16 cellular contexts compared by ENCODE assay signal in genomic region chr3:115098354-115099073, GRCh38. TPM values are rescaled to one million over a fixed set of nuclear protein-coding genes. Genes with fewer than 3 reads are reported as not detected.
DNase-seq lines count a peak whose midpoint lies in the region; ATAC-seq and TF ChIP-seq lines count a peak whose summit lies in the region.
"Had no signal": no experiment of that assay in that cellular context is flagged by ENCODE, and none has a peak within 500 bp of the region (broad histone marks: within the 10 kb centered on the region; RNA-seq: fewer than 3 reads in every experiment).

No MANE protein-coding gene starts in this region.

- ATAC-seq in HG02623 (IDR thresholded peaks at IDR 0.05; ENCODE audit: unreplicated experiment) (no peak), HG03378 (IDR thresholded peaks at IDR 0.05; ENCODE audit: unreplicated experiment) (no peak)
- ATAC-seq: natural killer cell had no signal

- peak overlapping the region in 4 of 5 experiments; percentile 91 to 97 (median 95) for H3K27ac Mint-ChIP-seq in brain
- no peak overlapping the region for H3K27ac Mint-ChIP-seq in mesothelial cell of epicardium
- H3K27ac Mint-ChIP-seq: activated naive CD8-positive, alpha-beta T cell treated with anti-CD3 and anti-CD28 coated beads, Interleukin-2, amount 10 ng/mL, durations not matched to agents 7 days and 5 days had no signal

- TF ChIP-seq CTCF in brain (conservative IDR thresholded peaks at IDR 0.05) (no peak), mesothelial cell of epicardium (IDR thresholded peaks at IDR 0.05; ENCODE audit: unreplicated experiment) (no peak)

- H3K4me3 Mint-ChIP-seq in brain, result peak overlapping the region; percentile 78 to 90 (median 84)
- H3K4me3 Mint-ChIP-seq in mesothelial cell of epicardium, result peak overlapping the region; percentile 17

- DNase-seq in NCI-H1092 treated with DMSO at 0.1 percent for 48 hours (lab: John Stamatoyannopoulos, UW) (peak; percentile 41), NCI-H1092 (lab: John Stamatoyannopoulos, UW) (no peak), mesothelial cell of epicardium (ENCODE audit: low spot score in 2 of 2, unreplicated experiment in 2 of 2) (no peak), superior temporal gyrus (ENCODE audit: extremely low spot score) (peak; percentile 57), DMS153 treated with DMSO at 0.1 percent for 48 hours (lab: John Stamatoyannopoulos, UW; ENCODE audit: unreplicated experiment) (no peak)
- DNase-seq: activated CD4-positive, alpha-beta T cell treated with anti-CD3 and anti-CD28 coated beads, Interleukin-2, amount 50 U/mL, for 4 hours; activated naive CD8-positive, alpha-beta T cell treated with anti-CD3 and anti-CD28 coated beads, Interleukin-2, amount 10 ng/mL, durations not matched to agents 7 days and 5 days; activated T-cell treated with anti-CD3 and anti-CD28 coated beads, Interleukin-2, amount 50 U/mL, for 24 hours; CD4-positive, alpha-beta T cell; HCEC 1CT; natural killer cell; NCI-H1105 treated with DMSO at 0.1 percent for 48 hours; NCI-H345 had no signal

- H3K27me3 Mint-ChIP-seq in brain, result no peaks in the 10 kb centered on the region
- no peaks in the 10 kb centered on the region for H3K27me3 Mint-ChIP-seq in mesothelial cell of epicardium (ENCODE audit: low read depth)
- H3K27me3 Mint-ChIP-seq: activated naive CD8-positive, alpha-beta T cell treated with anti-CD3 and anti-CD28 coated beads, Interleukin-2, amount 10 ng/mL, durations not matched to agents 7 days and 5 days; activated T-cell treated with anti-CD3 and anti-CD28 coated beads, Interleukin-2, amount 50 U/mL, for 24 hours; CD4-positive, alpha-beta T cell had no signal

- H3K4me1 Mint-ChIP-seq in brain (peaks cover 72% of the 10 kb centered on the region), mesothelial cell of epicardium (peaks cover 30% of the 10 kb centered on the region)

- H3K9me3 Mint-ChIP-seq in brain (peaks cover 0 to 5% (median 0%) of the 10 kb centered on the region in 5 experiments), mesothelial cell of epicardium (peaks cover 4% of the 10 kb centered on the region)
- H3K9me3 Mint-ChIP-seq: activated naive CD8-positive, alpha-beta T cell treated with anti-CD3 and anti-CD28 coated beads, Interleukin-2, amount 10 ng/mL, durations not matched to agents 7 days and 5 days; activated T-cell treated with anti-CD3 and anti-CD28 coated beads, Interleukin-2, amount 50 U/mL, for 24 hours; CD4-positive, alpha-beta T cell; natural killer cell had no signal

- H3K36me3 Mint-ChIP-seq in brain, result peaks cover 5% of the 10 kb centered on the region
- peaks cover 5% of the 10 kb centered on the region for H3K36me3 Mint-ChIP-seq in mesothelial cell of epicardium
- H3K36me3 Mint-ChIP-seq: activated naive CD8-positive, alpha-beta T cell treated with anti-CD3 and anti-CD28 coated beads, Interleukin-2, amount 10 ng/mL, durations not matched to agents 7 days and 5 days; natural killer cell had no signal

RNA-seq across cellular contexts. Expression of gene ZBTB20, which starts 48.6 kb away (rescaled TPM):
- 2.0 TPM for polyA plus RNA-seq in brain (ENCODE audit: insufficient read depth, low read depth, low replicate concordance)
- 27.1 to 30.7 TPM (median 30.4 TPM) in 3 replicates for total RNA-seq in mesothelial cell of epicardium

Comparison
In these comparisons a context has a peak if more than half of its experiments do, and no peak if none do; other contexts are left out.
1. DNase-seq: peak in NCI-H1092 treated with DMSO at 0.1 percent for 48 hours (single experiment) and superior temporal gyrus (single experiment); none in NCI-H1092 (single experiment), mesothelial cell of epicardium (0 of 2) and DMS153 treated with DMSO at 0.1 percent for 48 hours (single experiment).